Comparison of ENCODE assay signal across 8 cellular contexts in genomic region chr17:11848330-11848729, GRCh38.
"Had no signal": no experiment of that assay in that cellular context is flagged by ENCODE, and none has a peak within 500 bp of the region (broad histone marks: within the 10 kb centered on the region; RNA-seq: fewer than 3 reads in every experiment).

No MANE protein-coding gene starts in this region.

- H3K27ac Mint-ChIP-seq: GM23338, H9 had no signal

- FAIRE-seq: H1, H54, HepG2 had no signal

- H3K27ac ChIP-seq: HL-60 had no signal

- H3K4me3 Mint-ChIP-seq: GM23338, H9 had no signal

- H3K4me1 Mint-ChIP-seq: GM23338, IgD-negative memory B cell had no signal

- ATAC-seq: GM23338, HepG2 had no signal

- DNase-seq: H9, HCEC 1CT had no signal

- H3K4me3 ChIP-seq: GM23338 had no signal
